1 cellular context compared by ENCODE assay signal in genomic region chr15:39874890-39875549, GRCh38.
TF ChIP-seq lines count a peak whose summit lies in the region.

No MANE protein-coding gene starts in this region.

TF ChIP-seq in H1, 55 proteins besides CTCF, POLR2A, EP300 and RAD21:
- TF ChIP-seq CBX5 (IDR thresholded peaks at IDR 0.05; ENCODE audit: low read depth, low read length) (no peak), SUZ12 (IDR thresholded peaks at IDR 0.05; ENCODE audit: low read length) (no peak), TCF12 (IDR thresholded peaks at IDR 0.05; ENCODE audit: low read depth, low read length) (no peak), TEAD4 (IDR thresholded peaks at IDR 0.05; ENCODE audit: low read depth, low read length) (no peak)
